In the genomic region with DNA sequence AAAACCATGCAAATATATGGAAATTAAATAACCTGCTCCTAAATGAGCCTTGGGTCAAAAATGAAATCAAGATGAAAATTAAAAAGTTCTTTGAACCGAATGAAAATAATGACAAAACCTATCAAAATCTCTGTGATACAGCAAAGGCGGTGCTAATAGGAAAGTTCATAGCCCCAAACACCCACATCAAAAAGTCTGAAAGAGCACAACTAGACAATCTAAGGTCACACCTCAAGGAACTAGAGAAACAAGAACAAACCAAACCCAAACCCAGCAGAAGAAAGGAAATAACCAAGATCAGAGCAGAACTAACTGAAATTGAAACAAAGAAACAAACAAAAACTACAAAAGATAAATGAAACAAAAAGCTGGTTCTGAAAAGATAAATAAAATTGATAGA, we compare ENCODE assay signal across 7 cellular contexts.
DNase-seq lines count a peak whose midpoint lies in the region; ATAC-seq lines count a peak whose summit lies in the region.
"Not testable (repeated sequence)": the region's sequence is repeated elsewhere in the genome, so short reads cannot be mapped to it uniquely, and the experiment has no call there.

No MANE protein-coding gene starts in this region.

- not testable (repeated sequence) for H3K9me3 Mint-ChIP-seq in CD8-positive, alpha-beta memory T cell; T-cell; activated CD8-positive, alpha-beta memory T cell treated with anti-CD3 and anti-CD28 coated beads, Interleukin-2, amount 10 ng/mL, durations not matched to agents 7 days and 5 days (ENCODE audit: low read depth); natural killer cell treated with Interleukin-12 subunit alpha and Interleukin-12 subunit beta and Interleukin-15 and Interleukin-18, amount 100 ng/mL, for 72 hours
- peaks cover 18% of the 10 kb centered on the region for H3K9me3 Mint-ChIP-seq in activated CD4-positive, alpha-beta T cell treated with anti-CD3 and anti-CD28 coated beads, Interleukin-2, amount 10 ng/mL, durations not matched to agents 24 days and 14 days
- peaks cover 16% of the 10 kb centered on the region for H3K9me3 Mint-ChIP-seq in activated naive CD4-positive, alpha-beta T cell treated with anti-CD3 and anti-CD28 coated beads, Interleukin-2, amount 10 ng/mL, durations not matched to agents 7 days and 5 days

- not testable (repeated sequence) for H3K4me3 ChIP-seq in CD8-positive, alpha-beta memory T cell (ENCODE audit: low read length)

- peaks cover 29% of the 10 kb centered on the region for H3K4me1 ChIP-seq in CD8-positive, alpha-beta memory T cell (ENCODE audit: insufficient read depth, low read length)

- H3K9me3 ChIP-seq in CD8-positive, alpha-beta memory T cell (ENCODE audit: low read length): not testable (repeated sequence)

- CTCF ChIA-PET in CD8-positive, alpha-beta memory T cell (lab: Charles Lee): not testable (repeated sequence)
- CTCF ChIA-PET in T-cell (lab: Charles Lee): interaction anchor here in 1 of 2 donors (0.6 kb wide), 1 partner anchor 29 kb away, joined by 4 read pairs; no protein-coding TSS in a partner anchor
- CTCF ChIA-PET in activated CD8-positive, alpha-beta memory T cell treated with anti-CD3 and anti-CD28 coated beads, Interleukin-2, amount 10 ng/mL, durations not matched to agents 7 days and 5 days (lab: Charles Lee): interaction anchor here (0.9 to 1.2 kb wide), 2 partner anchors 15 to 22 kb away, joined by 3 read pairs; no protein-coding TSS in a partner anchor
- CTCF ChIA-PET in activated naive CD4-positive, alpha-beta T cell treated with anti-CD3 and anti-CD28 coated beads, Interleukin-2, amount 10 ng/mL, durations not matched to agents 7 days and 5 days (lab: Charles Lee): interaction anchor here (0.8 kb wide), 1 partner anchor 131 kb away, joined by 3 read pairs; no protein-coding TSS in a partner anchor

- H3K27ac Mint-ChIP-seq in CD8-positive, alpha-beta memory T cell: peak overlapping the region; percentile 9 to 87 (median 73)
- H3K27ac Mint-ChIP-seq in T-cell: peak overlapping the region; percentile 77 to 86
- H3K27ac Mint-ChIP-seq in activated CD4-positive, alpha-beta T cell treated with anti-CD3 and anti-CD28 coated beads, Interleukin-2, amount 10 ng/mL, durations not matched to agents 24 days and 14 days: peak overlapping the region; percentile 75
- H3K27ac Mint-ChIP-seq in activated CD8-positive, alpha-beta memory T cell treated with anti-CD3 and anti-CD28 coated beads, Interleukin-2, amount 10 ng/mL, durations not matched to agents 7 days and 5 days: peak overlapping the region; percentile 60
- peak overlapping the region; percentile 26 for H3K27ac Mint-ChIP-seq in activated naive CD4-positive, alpha-beta T cell treated with anti-CD3 and anti-CD28 coated beads, Interleukin-2, amount 10 ng/mL, durations not matched to agents 7 days and 5 days
- not testable (repeated sequence) for H3K27ac Mint-ChIP-seq in natural killer cell treated with Interleukin-12 subunit alpha and Interleukin-12 subunit beta and Interleukin-15 and Interleukin-18, amount 100 ng/mL, for 72 hours

- POLR2A ChIA-PET in CD8-positive, alpha-beta memory T cell (lab: Charles Lee); T-cell (lab: Charles Lee): not testable (repeated sequence)

- H3K36me3 Mint-ChIP-seq in CD8-positive, alpha-beta memory T cell; T-cell; activated CD8-positive, alpha-beta memory T cell treated with anti-CD3 and anti-CD28 coated beads, Interleukin-2, amount 10 ng/mL, durations not matched to agents 7 days and 5 days; natural killer cell treated with Interleukin-12 subunit alpha and Interleukin-12 subunit beta and Interleukin-15 and Interleukin-18, amount 100 ng/mL, for 72 hours: not testable (repeated sequence)
- peaks cover 14% of the 10 kb centered on the region for H3K36me3 Mint-ChIP-seq in activated CD4-positive, alpha-beta T cell treated with anti-CD3 and anti-CD28 coated beads, Interleukin-2, amount 10 ng/mL, durations not matched to agents 24 days and 14 days (ENCODE audit: low read depth)
- peaks cover 17% of the 10 kb centered on the region for H3K36me3 Mint-ChIP-seq in activated naive CD4-positive, alpha-beta T cell treated with anti-CD3 and anti-CD28 coated beads, Interleukin-2, amount 10 ng/mL, durations not matched to agents 7 days and 5 days

- peaks cover 42 to 53% (median 51%) of the 10 kb centered on the region in 3 donors for H3K4me1 Mint-ChIP-seq in CD8-positive, alpha-beta memory T cell
- peaks cover 46 to 51% (median 48%) of the 10 kb centered on the region in 3 donors for H3K4me1 Mint-ChIP-seq in T-cell
- peaks cover 42% of the 10 kb centered on the region for H3K4me1 Mint-ChIP-seq in activated CD4-positive, alpha-beta T cell treated with anti-CD3 and anti-CD28 coated beads, Interleukin-2, amount 10 ng/mL, durations not matched to agents 24 days and 14 days
- peaks cover 15% of the 10 kb centered on the region for H3K4me1 Mint-ChIP-seq in activated CD8-positive, alpha-beta memory T cell treated with anti-CD3 and anti-CD28 coated beads, Interleukin-2, amount 10 ng/mL, durations not matched to agents 7 days and 5 days
- peaks cover 41% of the 10 kb centered on the region for H3K4me1 Mint-ChIP-seq in activated naive CD4-positive, alpha-beta T cell treated with anti-CD3 and anti-CD28 coated beads, Interleukin-2, amount 10 ng/mL, durations not matched to agents 7 days and 5 days
- H3K4me1 Mint-ChIP-seq in natural killer cell treated with Interleukin-12 subunit alpha and Interleukin-12 subunit beta and Interleukin-15 and Interleukin-18, amount 100 ng/mL, for 72 hours (ENCODE audit: low read depth in 2 of 2): not testable (repeated sequence)

- not testable (repeated sequence) for H3K36me3 ChIP-seq in CD8-positive, alpha-beta memory T cell (ENCODE audit: insufficient read depth, low read length)

- not testable (repeated sequence) for H3K27me3 ChIP-seq in CD8-positive, alpha-beta memory T cell (ENCODE audit: insufficient read depth, low read length, poor library complexity, severe bottlenecking)

- not testable (repeated sequence) for H3K27ac ChIP-seq in CD8-positive, alpha-beta memory T cell (ENCODE audit: low read depth, low read length)

- H3K27me3 Mint-ChIP-seq in CD8-positive, alpha-beta memory T cell; T-cell; activated CD4-positive, alpha-beta T cell treated with anti-CD3 and anti-CD28 coated beads, Interleukin-2, amount 10 ng/mL, durations not matched to agents 24 days and 14 days; activated CD8-positive, alpha-beta memory T cell treated with anti-CD3 and anti-CD28 coated beads, Interleukin-2, amount 10 ng/mL, durations not matched to agents 7 days and 5 days; activated naive CD4-positive, alpha-beta T cell treated with anti-CD3 and anti-CD28 coated beads, Interleukin-2, amount 10 ng/mL, durations not matched to agents 7 days and 5 days; natural killer cell treated with Interleukin-12 subunit alpha and Interleukin-12 subunit beta and Interleukin-15 and Interleukin-18, amount 100 ng/mL, for 72 hours: not testable (repeated sequence)

- ATAC-seq in T-cell (replicated peaks in 1 of 4): peak; percentile 47 to 63 (median 49)
- ATAC-seq in activated CD8-positive, alpha-beta memory T cell treated with anti-CD3 and anti-CD28 coated beads, Interleukin-2, amount 10 ng/mL, durations not matched to agents 7 days and 5 days; natural killer cell treated with Interleukin-12 subunit alpha and Interleukin-12 subunit beta and Interleukin-15 and Interleukin-18, amount 100 ng/mL, for 72 hours: not testable (repeated sequence)

- DNase-seq in CD8-positive, alpha-beta memory T cell: peak in 1 of 5 donors; percentile 62
- DNase-seq in T-cell; activated CD8-positive, alpha-beta memory T cell treated with anti-CD3 and anti-CD28 coated beads, Interleukin-2, amount 10 ng/mL, durations not matched to agents 7 days and 5 days; activated naive CD4-positive, alpha-beta T cell treated with anti-CD3 and anti-CD28 coated beads, Interleukin-2, amount 10 ng/mL, durations not matched to agents 7 days and 5 days; natural killer cell treated with Interleukin-12 subunit alpha and Interleukin-12 subunit beta and Interleukin-15 and Interleukin-18, amount 100 ng/mL, for 72 hours (ENCODE audit: low spot score): not testable (repeated sequence)
- peak; percentile 74 for DNase-seq in activated CD4-positive, alpha-beta T cell treated with anti-CD3 and anti-CD28 coated beads, Interleukin-2, amount 10 ng/mL, durations not matched to agents 24 days and 14 days
- DNase-seq in central memory CD4-positive, alpha-beta T cell: peak; percentile 57

- peak overlapping the region; percentile 0 to 68 (median 64) for H3K4me3 Mint-ChIP-seq in CD8-positive, alpha-beta memory T cell
- H3K4me3 Mint-ChIP-seq in T-cell: peak overlapping the region; percentile 41 to 53 (median 52)
- H3K4me3 Mint-ChIP-seq in activated CD4-positive, alpha-beta T cell treated with anti-CD3 and anti-CD28 coated beads, Interleukin-2, amount 10 ng/mL, durations not matched to agents 24 days and 14 days: peak overlapping the region; percentile 69
- H3K4me3 Mint-ChIP-seq in activated CD8-positive, alpha-beta memory T cell treated with anti-CD3 and anti-CD28 coated beads, Interleukin-2, amount 10 ng/mL, durations not matched to agents 7 days and 5 days: not testable (repeated sequence)
- peak overlapping the region; percentile 12 for H3K4me3 Mint-ChIP-seq in activated naive CD4-positive, alpha-beta T cell treated with anti-CD3 and anti-CD28 coated beads, Interleukin-2, amount 10 ng/mL, durations not matched to agents 7 days and 5 days
- H3K4me3 Mint-ChIP-seq in natural killer cell treated with Interleukin-12 subunit alpha and Interleukin-12 subunit beta and Interleukin-15 and Interleukin-18, amount 100 ng/mL, for 72 hours: peak overlapping the region; percentile 12

- intact Hi-C loops in activated CD4-positive, alpha-beta T cell treated with anti-CD3 and anti-CD28 coated beads, Interleukin-2, amount 10 ng/mL, durations not matched to agents 24 days and 14 days (cut with micrococcal nuclease): loop anchor here (1.0 to 5.0 kb wide), 2 partner anchors 19 to 481 kb away; a partner anchor contains a TSS
